Comparison of ENCODE assay signal across 19 cellular contexts in the genomic region with DNA sequence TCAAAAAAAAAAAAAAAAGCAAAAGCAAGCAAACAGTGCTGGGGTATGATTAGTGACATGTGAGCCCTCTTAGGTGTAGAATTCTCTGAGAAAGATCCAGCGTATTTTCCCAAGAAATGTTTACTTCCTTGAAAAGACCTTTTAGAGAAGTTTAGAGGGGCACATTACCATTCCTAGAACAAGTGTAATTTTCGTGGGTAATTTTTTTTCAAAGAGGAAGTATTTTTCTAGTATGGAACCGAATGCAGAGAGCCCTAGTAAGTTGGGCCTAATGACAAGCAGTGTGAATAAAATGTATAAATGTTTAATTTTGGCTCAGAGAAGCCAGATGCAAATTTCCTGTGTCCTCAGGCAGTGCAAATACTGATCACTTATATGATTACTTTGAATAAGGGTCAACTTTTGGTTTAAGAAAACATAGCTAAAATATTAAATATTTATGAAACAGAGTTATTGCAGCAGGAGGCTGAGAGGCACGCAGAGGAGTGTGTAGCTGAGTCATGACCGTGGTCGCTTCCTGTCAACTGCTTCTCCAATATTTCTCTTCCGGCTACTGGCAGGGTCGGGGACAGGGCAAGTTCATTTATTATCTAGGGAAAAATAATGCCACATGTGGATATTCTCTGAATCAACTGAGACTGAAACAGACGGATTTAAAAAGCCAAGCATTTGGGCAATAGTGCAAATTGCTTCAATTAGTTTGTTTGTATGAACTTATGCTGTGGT.
DNase-seq lines count a peak whose midpoint lies in the region; ATAC-seq and TF ChIP-seq lines count a peak whose summit lies in the region.
"Had no signal": no experiment of that assay in that cellular context is flagged by ENCODE, and none has a peak within 500 bp of the region (broad histone marks: within the 10 kb centered on the region; RNA-seq: fewer than 3 reads in every experiment).

No MANE protein-coding gene starts in this region.

- H3K36me3 ChIP-seq in adrenal gland (replicated peaks in 1 of 2) (no peaks in the 10 kb centered on the region), mucosa of descending colon (ENCODE audit: low read depth) (no peaks in the 10 kb centered on the region), MM.1S (replicated peaks; ENCODE audit: insufficient read depth, low read length) (no peaks in the 10 kb centered on the region)

- WGBS in adrenal gland, 4 donors, result 18 to 28% (median 24%) methylated on average over 9 of the region's 9 CpGs

- TF ChIP-seq CTCF in adrenal gland (IDR thresholded peaks at IDR 0.05) (no peak), mucosa of descending colon (IDR thresholded peaks at IDR 0.05) (no peak), MM.1S (IDR thresholded peaks at IDR 0.05; ENCODE audit: low read length) (no peak)

- ATAC-seq in mucosa of descending colon (peak; percentile 46), GM18868 (IDR thresholded peaks at IDR 0.05; ENCODE audit: unreplicated experiment) (no peak), esophagus mucosa (no peak)
- ATAC-seq: T-cell had no signal

- peak overlapping the region in 3 of 5 donors; percentile 19 to 48 (median 27) for H3K27ac ChIP-seq in adrenal gland
- no peak overlapping the region for H3K27ac ChIP-seq in MM.1S (ENCODE audit: low read length)
- H3K27ac ChIP-seq: PC-9 had no signal

- no peak overlapping the region for H3K4me2 ChIP-seq in MM.1S (ENCODE audit: low read depth, low read length)
- H3K4me2 ChIP-seq: PC-9 had no signal

- no peaks in the 10 kb centered on the region for H4K20me1 ChIP-seq in MM.1S (ENCODE audit: insufficient read depth, low read length)

- H3K4me3 ChIP-seq in adrenal gland (no peak overlapping the region), mucosa of descending colon (no peak overlapping the region), MM.1S (ENCODE audit: low read length) (no peak overlapping the region)
- H3K4me3 ChIP-seq: PC-9 had no signal

- H3K9me2 ChIP-seq in MM.1S (replicated peaks; ENCODE audit: insufficient read depth, low read length), result no peaks in the 10 kb centered on the region

- TF ChIP-seq POLR2A in adrenal gland (IDR thresholded peaks at IDR 0.05), result no peak

- DNase-seq in Daoy (ENCODE audit: low read depth) (peak; percentile 18), MV-4-11 (lab: John Stamatoyannopoulos, UW) (peak; percentile 90), adrenal gland (peak; percentile 24 to 72 (median 56)), mucosa of descending colon (peak in 1 of 3 donors; percentile 21), MM.1S (no peak), NCI-H226 (no peak)
- DNase-seq: activated CD4-positive, CD25-positive, alpha-beta regulatory T cell treated with anti-CD3 and anti-CD28 coated beads, Interleukin-2, amount 50 U/mL, for 72 hours; activated CD8-positive, alpha-beta memory T cell treated with anti-CD3 and anti-CD28 coated beads, Interleukin-2, amount 50 U/mL, for 4 hours; activated naive CD4-positive, alpha-beta T cell treated with anti-CD3 and anti-CD28 coated beads for 36 hours; effector CD8-positive, alpha-beta T cell; mesendoderm; NCI-H1436; NCI-H446; occipital lobe; PC-9; stimulated activated naive CD4-positive, alpha-beta T cell treated with Interleukin-2 at 50 U/mL for 16 hours; T-cell had no signal

- peaks cover 0 to 15% of the 10 kb centered on the region in 2 donors for H3K4me1 ChIP-seq in adrenal gland (replicated peaks in 1 of 2)
- no peaks in the 10 kb centered on the region for H3K4me1 ChIP-seq in mucosa of descending colon (ENCODE audit: low read depth)
- H3K4me1 ChIP-seq in MM.1S (ENCODE audit: low read length), result no peaks in the 10 kb centered on the region

- H3K27me3 ChIP-seq in adrenal gland (no peaks in the 10 kb centered on the region), MM.1S (replicated peaks; ENCODE audit: insufficient read depth, low read length) (no peaks in the 10 kb centered on the region)

- no peaks in the 10 kb centered on the region for H3K79me2 ChIP-seq in MM.1S (ENCODE audit: low read length)

- H3K9me3 ChIP-seq in adrenal gland (replicated peaks in 1 of 3) (no peaks in the 10 kb centered on the region), mucosa of descending colon (no peaks in the 10 kb centered on the region), MM.1S (replicated peaks; ENCODE audit: insufficient read depth, low read length) (no peaks in the 10 kb centered on the region)

- no peaks in the 10 kb centered on the region for H3F3A ChIP-seq in MM.1S (ENCODE audit: insufficient read depth, low read length)

- intact Hi-C loops in adrenal gland (cut with DNase I), result no loop called here
- intact Hi-C loops in mucosa of descending colon (cut with DNase I, micrococcal nuclease), result no loop called here

- no peak overlapping the region for H2AFZ ChIP-seq in MM.1S (ENCODE audit: low read length)
- H2AFZ ChIP-seq: PC-9 had no signal

- no peak overlapping the region for H3K9ac ChIP-seq in MM.1S (ENCODE audit: low read length)

Comparison
In these comparisons a context has a peak if more than half of its experiments do, and no peak if none do; other contexts are left out.
1. DNase-seq: peak in Daoy (single experiment), MV-4-11 (single experiment) and adrenal gland (7 of 7); none in MM.1S (single experiment) and NCI-H226 (single experiment).